ENCODE assay signal across 10 cellular contexts in the genomic region with DNA sequence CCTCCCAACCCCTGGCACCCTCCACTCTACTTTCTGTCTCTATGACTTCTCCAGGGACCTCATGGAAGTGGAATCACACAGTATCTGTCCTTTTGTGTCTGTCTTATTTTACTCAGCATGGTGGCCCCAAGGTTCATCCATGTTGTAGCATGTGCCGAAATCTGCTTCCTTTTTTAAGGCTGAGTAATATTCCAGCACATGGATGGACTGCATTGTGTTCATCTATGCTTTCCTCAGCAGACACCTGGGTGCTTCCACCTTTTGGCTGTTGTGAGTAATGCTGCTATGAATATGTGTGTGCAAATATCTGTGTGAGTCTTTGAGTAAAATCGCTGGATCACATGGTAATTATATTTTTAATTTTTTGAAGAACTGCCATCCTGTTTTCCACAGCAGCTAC. TPM values are rescaled to one million over a fixed set of nuclear protein-coding genes. Genes with fewer than 3 reads are reported as not detected.
DNase-seq lines count a peak whose midpoint lies in the region; ATAC-seq and TF ChIP-seq lines count a peak whose summit lies in the region.
"Had no signal": no experiment of that assay in that cellular context is flagged by ENCODE, and none has a peak within 500 bp of the region (broad histone marks: within the 10 kb centered on the region; RNA-seq: fewer than 3 reads in every experiment).

No MANE protein-coding gene starts in this region.

- CTCF ChIA-PET in RWPE1 (lab: Yijun Ruan, JAX), result interaction anchor here (1.1 to 1.5 kb wide), 5 partner anchors 13 to 44 kb away, joined by 3 to 6 read pairs (median 5); no protein-coding TSS in a partner anchor

- TF ChIP-seq CTCF in cardiac fibroblast (IDR thresholded peaks at IDR 0.05; ENCODE audit: low read depth, low read length) (peak; percentile 5), RWPE1 (conservative IDR thresholded peaks at IDR 0.05; ENCODE audit: low read depth) (no peak)

- no peak overlapping the region for H3K27ac ChIP-seq in RWPE1
- H3K27ac ChIP-seq: epithelial cell of prostate had no signal

- POLR2A ChIA-PET in RWPE1 (lab: Yijun Ruan, JAX; ENCODE audit: low non-redundant PET), result no interaction called here

- no peaks in the 10 kb centered on the region for H3K9me3 Mint-ChIP-seq in activated T-cell treated with anti-CD3 and anti-CD28 coated beads, Interleukin-2, amount 50 U/mL, for 72 hours
- no peaks in the 10 kb centered on the region for H3K9me3 Mint-ChIP-seq in stimulated activated effector memory CD8-positive, alpha-beta T cell treated with anti-CD3 and anti-CD28 coated beads, Interleukin-12 subunit alpha, Interleukin-12 subunit beta, amount 100 ng/mL, for 72 hours

- ATAC-seq in activated T-cell treated with anti-CD3 and anti-CD28 coated beads, Interleukin-2, amount 50 U/mL, for 72 hours (replicated peaks in 1 of 2), result no peak
- no peak for ATAC-seq in stimulated activated effector memory CD8-positive, alpha-beta T cell treated with anti-CD3 and anti-CD28 coated beads, Interleukin-12 subunit alpha, Interleukin-12 subunit beta, amount 100 ng/mL, for 72 hours
- no peak for ATAC-seq in HG03460 (IDR thresholded peaks at IDR 0.05; ENCODE audit: unreplicated experiment)

- H3K36me3 Mint-ChIP-seq in activated T-cell treated with anti-CD3 and anti-CD28 coated beads, Interleukin-2, amount 50 U/mL, for 72 hours (ENCODE audit: insufficient read depth in 2 of 2), result no peaks in the 10 kb centered on the region
- H3K36me3 Mint-ChIP-seq in stimulated activated effector memory CD8-positive, alpha-beta T cell treated with anti-CD3 and anti-CD28 coated beads, Interleukin-12 subunit alpha, Interleukin-12 subunit beta, amount 100 ng/mL, for 72 hours, result peaks cover 19% of the 10 kb centered on the region

- no peak overlapping the region for H3K4me3 ChIP-seq in cardiac fibroblast (replicated peaks in 1 of 2; ENCODE audit: low read depth in 2 of 2, low read length in 2 of 2)

- H3K27ac Mint-ChIP-seq in activated T-cell treated with anti-CD3 and anti-CD28 coated beads, Interleukin-2, amount 50 U/mL, for 72 hours, result peak overlapping the region; percentile 63
- peak overlapping the region; percentile 75 for H3K27ac Mint-ChIP-seq in stimulated activated effector memory CD8-positive, alpha-beta T cell treated with anti-CD3 and anti-CD28 coated beads, Interleukin-12 subunit alpha, Interleukin-12 subunit beta, amount 100 ng/mL, for 72 hours

- H3K4me1 Mint-ChIP-seq in activated T-cell treated with anti-CD3 and anti-CD28 coated beads, Interleukin-2, amount 50 U/mL, for 72 hours (ENCODE audit: low read depth), result peaks cover 48% of the 10 kb centered on the region
- peaks cover 40% of the 10 kb centered on the region for H3K4me1 Mint-ChIP-seq in stimulated activated effector memory CD8-positive, alpha-beta T cell treated with anti-CD3 and anti-CD28 coated beads, Interleukin-12 subunit alpha, Interleukin-12 subunit beta, amount 100 ng/mL, for 72 hours

- no peak for DNase-seq in activated T-cell treated with anti-CD3 and anti-CD28 coated beads, Interleukin-2, amount 50 U/mL, for 72 hours
- DNase-seq in activated T-cell treated with anti-CD3 and anti-CD28 coated beads for 4 hours, result no peak
- peak; percentile 64 for DNase-seq in NAMALWA (ENCODE audit: low spot score)
- peak in 1 of 2 donors; percentile 22 for DNase-seq in cardiac fibroblast (ENCODE audit: low read depth in 2 of 2)
- no peak for DNase-seq in stimulated activated effector memory CD8-positive, alpha-beta T cell treated with anti-CD3 and anti-CD28 coated beads, Interleukin-12 subunit alpha, Interleukin-12 subunit beta, amount 100 ng/mL, for 72 hours (ENCODE audit: low spot score in 2 of 2)
- DNase-seq in D341Med (ENCODE audit: low spot score), result no peak
- no peak for DNase-seq in RWPE1 (ENCODE audit: low spot score)

- peak overlapping the region; percentile 31 to 54 for H3K4me3 Mint-ChIP-seq in activated T-cell treated with anti-CD3 and anti-CD28 coated beads, Interleukin-2, amount 50 U/mL, for 72 hours
- peak overlapping the region; percentile 76 for H3K4me3 Mint-ChIP-seq in stimulated activated effector memory CD8-positive, alpha-beta T cell treated with anti-CD3 and anti-CD28 coated beads, Interleukin-12 subunit alpha, Interleukin-12 subunit beta, amount 100 ng/mL, for 72 hours

- no peaks in the 10 kb centered on the region for H3K27me3 Mint-ChIP-seq in activated T-cell treated with anti-CD3 and anti-CD28 coated beads, Interleukin-2, amount 50 U/mL, for 72 hours (ENCODE audit: low read depth)

RNA-seq across cellular contexts. Expression of a gene that starts 1.6 kb away (rescaled TPM):
- total RNA-seq in activated T-cell treated with anti-CD3 and anti-CD28 coated beads, Interleukin-2, amount 50 U/mL, for 72 hours, result 100 to 1,000 TPM; 104 to 109 TPM

RNA-seq across cellular contexts. Expression of a gene that starts 12.6 kb away (rescaled TPM):
- total RNA-seq in activated T-cell treated with anti-CD3 and anti-CD28 coated beads, Interleukin-2, amount 50 U/mL, for 72 hours, result not detected
- total RNA-seq: ureter had no signal

RNA-seq across cellular contexts. Expression of a gene that starts 36.6 kb away (rescaled TPM):
- not detected for total RNA-seq in activated T-cell treated with anti-CD3 and anti-CD28 coated beads, Interleukin-2, amount 50 U/mL, for 72 hours
- total RNA-seq: ureter had no signal

RNA-seq across cellular contexts. Expression of a gene that starts 40.9 kb away (rescaled TPM):
- 10 to 100 TPM; 14.5 to 17.2 TPM for total RNA-seq in activated T-cell treated with anti-CD3 and anti-CD28 coated beads, Interleukin-2, amount 50 U/mL, for 72 hours

RNA-seq across cellular contexts. Expression of a gene that starts 55.1 kb away (rescaled TPM):
- total RNA-seq in activated T-cell treated with anti-CD3 and anti-CD28 coated beads, Interleukin-2, amount 50 U/mL, for 72 hours, result 1 to 10 TPM; 2.4 to 3.2 TPM
